ENCODE assay signal across 1 cellular context in genomic region chrX:11414091-11414490, GRCh38.
TF ChIP-seq lines count a peak whose summit lies in the region.

No MANE protein-coding gene starts in this region.

TF ChIP-seq in K562, 482 proteins besides CTCF, POLR2A, EP300 and RAD21 (continued from another document and continues in another):
- TF ChIP-seq ZBTB49 (CRISPR knock-in tag; IDR thresholded peaks at IDR 0.05; ENCODE audit: borderline replicate concordance): no peak
- 0 out of 2 replicates have a peak, but pooled peaks have one; percentile 36 for TF ChIP-seq MYC (IDR thresholded peaks at IDR 0.05; ENCODE audit: low read depth, low read length)
- no peak for TF ChIP-seq MYC (CRISPR knock-in tag; IDR thresholded peaks at IDR 0.05; ENCODE audit: borderline replicate concordance, low read depth)
- TF ChIP-seq ZNF449 (CRISPR knock-in tag; IDR thresholded peaks at IDR 0.05): no peak
- no peak for TF ChIP-seq ZNF318 (IDR thresholded peaks at IDR 0.05; ENCODE audit: borderline replicate concordance in 1 of 2, low read depth in 1 of 2)
- TF ChIP-seq FOXA3 (CRISPR knock-in tag; conservative IDR thresholded peaks at IDR 0.05 in 1 of 2, IDR thresholded peaks at IDR 0.05 in 1 of 2): peak in 1 of 2 experiments; percentile 27; a peak in 1 of 4 replicates
- peak; percentile 39; the same call in 1 of the 2 replicates for TF ChIP-seq DMBX1 (CRISPR knock-in tag; IDR thresholded peaks at IDR 0.05; ENCODE audit: borderline replicate concordance)
- no peak for TF ChIP-seq CC2D1A (IDR thresholded peaks at IDR 0.05)
- TF ChIP-seq IFI16 (CRISPR knock-in tag; IDR thresholded peaks at IDR 0.05): no peak
- peak; percentile 27; the same call in 1 of the 2 replicates for TF ChIP-seq LEF1 (IDR thresholded peaks at IDR 0.05)
- peak; percentile 36 for TF ChIP-seq CXXC5 (CRISPR knock-in tag; IDR thresholded peaks at IDR 0.05)
- TF ChIP-seq MNT (conservative IDR thresholded peaks at IDR 0.05): peak; percentile 86
- no peak for TF ChIP-seq ZNF277 (CRISPR knock-in tag; IDR thresholded peaks at IDR 0.05; ENCODE audit: borderline replicate concordance)
- no peak for TF ChIP-seq TAF7 (tag; IDR thresholded peaks at IDR 0.05)
- no peak for TF ChIP-seq ZNF407 (IDR thresholded peaks at IDR 0.05; ENCODE audit: low read depth)
- peak; percentile 43 for TF ChIP-seq SMAD4 (CRISPR knock-in tag; conservative IDR thresholded peaks at IDR 0.05)
